Comparison of ENCODE assay signal across 21 cellular contexts in the genomic region with DNA sequence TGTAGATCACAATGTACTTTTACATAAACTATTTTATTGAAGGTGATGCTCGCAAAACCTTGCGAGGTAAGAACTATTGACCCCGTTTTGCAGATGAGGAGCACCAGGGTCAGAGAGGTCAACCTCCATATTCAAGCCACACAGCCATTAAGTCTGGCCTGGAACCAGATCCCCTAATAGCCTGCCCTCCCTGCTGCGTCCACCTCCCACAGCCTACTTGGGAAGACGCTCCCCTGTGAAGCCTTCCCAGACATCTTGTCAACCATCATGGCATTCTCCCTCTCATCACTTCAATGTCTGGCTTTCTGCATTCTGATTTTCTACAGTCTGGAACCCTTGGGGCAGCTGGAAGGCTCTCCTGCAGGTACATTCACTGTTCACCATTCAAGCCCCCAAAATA.
DNase-seq lines count a peak whose midpoint lies in the region; ATAC-seq and TF ChIP-seq lines count a peak whose summit lies in the region.
"Had no signal": no experiment of that assay in that cellular context is flagged by ENCODE, and none has a peak within 500 bp of the region (broad histone marks: within the 10 kb centered on the region; RNA-seq: fewer than 3 reads in every experiment).

No MANE protein-coding gene starts in this region.

- H2AFZ ChIP-seq in trophoblast cell (ENCODE audit: insufficient read depth, low read length, poor library complexity): no peak overlapping the region

- peak overlapping the region; percentile 12 for H3K14ac ChIP-seq in trophoblast cell (ENCODE audit: low read length)

- H3K79me2 ChIP-seq in trophoblast cell (ENCODE audit: control insufficient read depth, insufficient read depth, low read length, poor library complexity): peaks cover 6% of the 10 kb centered on the region

- H3K79me1 ChIP-seq in trophoblast cell (ENCODE audit: low read length): peaks cover 46% of the 10 kb centered on the region

- ATAC-seq in natural killer cell treated with Interleukin-12 subunit alpha and Interleukin-12 subunit beta and Interleukin-15 and Interleukin-18, amount 100 ng/mL, for 72 hours: no peak
- ATAC-seq in natural killer cell (no peak), GM21515 (IDR thresholded peaks at IDR 0.05; ENCODE audit: unreplicated experiment) (no peak)
- ATAC-seq: GM12878; naive thymus-derived CD4-positive, alpha-beta T cell; stimulated activated effector memory CD8-positive, alpha-beta T cell treated with anti-CD3 and anti-CD28 coated beads, Interleukin-12 subunit alpha, Interleukin-12 subunit beta, amount 100 ng/mL, for 72 hours had no signal

- H3K4me1 ChIP-seq in esophagus muscularis mucosa: peaks cover 20 to 26% (median 24%) of the 10 kb centered on the region in 4 donors
- H3K4me1 ChIP-seq in trophoblast cell (ENCODE audit: control insufficient read depth in 1 of 2, insufficient read depth in 2 of 2, low read length in 2 of 2): peaks cover 36 to 58% of the 10 kb centered on the region in 2 experiments

- no peak overlapping the region for H2AK5ac ChIP-seq in trophoblast cell (ENCODE audit: low read length)

- peak overlapping the region; percentile 14 for H3K18ac ChIP-seq in trophoblast cell (ENCODE audit: low read length)

- H3K4me3 ChIP-seq in esophagus muscularis mucosa (no peak overlapping the region), trophoblast cell (ENCODE audit: low read depth, low read length) (no peak overlapping the region)
- H3K4me3 ChIP-seq: GM12878, skin epidermis had no signal

- no peak overlapping the region for H3K4me3 Mint-ChIP-seq in natural killer cell treated with Interleukin-12 subunit alpha and Interleukin-12 subunit beta and Interleukin-15 and Interleukin-18, amount 100 ng/mL, for 72 hours
- H3K4me3 Mint-ChIP-seq in natural killer cell: no peak overlapping the region
- H3K4me3 Mint-ChIP-seq: activated CD4-positive, alpha-beta T cell treated with anti-CD3 and anti-CD28 coated beads, Interleukin-2, amount 10 ng/mL, durations not matched to agents 24 days and 14 days; activated naive CD4-positive, alpha-beta T cell treated with anti-CD3 and anti-CD28 coated beads, Interleukin-2, amount 10 ng/mL, durations not matched to agents 7 days and 5 days; naive thymus-derived CD4-positive, alpha-beta T cell; stimulated activated effector memory CD8-positive, alpha-beta T cell treated with anti-CD3 and anti-CD28 coated beads, Interleukin-12 subunit alpha, Interleukin-12 subunit beta, amount 100 ng/mL, for 72 hours; T-helper 2 cell treated with Interferon-gamma antibody and Interleukin-4, amounts not matched to agents 5 μg/mL and 100 μg/mL, for 36 hours had no signal

- no peak for TF ChIP-seq EP300 in esophagus muscularis mucosa (IDR thresholded peaks at IDR 0.05)

- TF ChIP-seq CTCF in natural killer cell (IDR thresholded peaks at IDR 0.05): no peak
- TF ChIP-seq CTCF in esophagus muscularis mucosa (IDR thresholded peaks at IDR 0.05): no peak

- H3K4me2 ChIP-seq in trophoblast cell (ENCODE audit: low read length): no peak overlapping the region

- H2BK12ac ChIP-seq in trophoblast cell (ENCODE audit: low read length): peak overlapping the region; percentile 3

- H3K4me1 Mint-ChIP-seq in natural killer cell treated with Interleukin-12 subunit alpha and Interleukin-12 subunit beta and Interleukin-15 and Interleukin-18, amount 100 ng/mL, for 72 hours (ENCODE audit: low read depth in 2 of 2): no peaks in the 10 kb centered on the region
- no peaks in the 10 kb centered on the region for H3K4me1 Mint-ChIP-seq in natural killer cell
- H3K4me1 Mint-ChIP-seq: activated CD4-positive, alpha-beta T cell treated with anti-CD3 and anti-CD28 coated beads, Interleukin-2, amount 10 ng/mL, durations not matched to agents 24 days and 14 days; activated naive CD4-positive, alpha-beta T cell treated with anti-CD3 and anti-CD28 coated beads, Interleukin-2, amount 10 ng/mL, durations not matched to agents 7 days and 5 days; naive thymus-derived CD4-positive, alpha-beta T cell; stimulated activated effector memory CD8-positive, alpha-beta T cell treated with anti-CD3 and anti-CD28 coated beads, Interleukin-12 subunit alpha, Interleukin-12 subunit beta, amount 100 ng/mL, for 72 hours had no signal

- H4K12ac ChIP-seq in trophoblast cell (ENCODE audit: low read depth, low read length): no peak overlapping the region

- no peaks in the 10 kb centered on the region for H3K36me3 Mint-ChIP-seq in natural killer cell treated with Interleukin-12 subunit alpha and Interleukin-12 subunit beta and Interleukin-15 and Interleukin-18, amount 100 ng/mL, for 72 hours
- no peaks in the 10 kb centered on the region for H3K36me3 Mint-ChIP-seq in natural killer cell
- H3K36me3 Mint-ChIP-seq: activated naive CD4-positive, alpha-beta T cell treated with anti-CD3 and anti-CD28 coated beads, Interleukin-2, amount 10 ng/mL, durations not matched to agents 7 days and 5 days; naive thymus-derived CD4-positive, alpha-beta T cell; stimulated activated effector memory CD8-positive, alpha-beta T cell treated with anti-CD3 and anti-CD28 coated beads, Interleukin-12 subunit alpha, Interleukin-12 subunit beta, amount 100 ng/mL, for 72 hours had no signal

- peak overlapping the region; percentile 33 for H2BK5ac ChIP-seq in trophoblast cell (ENCODE audit: low read depth, low read length, poor library complexity)

- no peak overlapping the region for H3K4ac ChIP-seq in trophoblast cell (ENCODE audit: low read depth, low read length)

- no peak for TF ChIP-seq POLR2A in esophagus muscularis mucosa (IDR thresholded peaks at IDR 0.05; ENCODE audit: low read depth)

- no peaks in the 10 kb centered on the region for H3K36me3 ChIP-seq in esophagus muscularis mucosa
- no peaks in the 10 kb centered on the region for H3K36me3 ChIP-seq in trophoblast cell (ENCODE audit: control insufficient read depth in 1 of 2, insufficient read depth in 2 of 2, low read length in 2 of 2)
- H3K36me3 ChIP-seq: WERI-Rb-1 had no signal

- no peaks in the 10 kb centered on the region for H3K9me3 Mint-ChIP-seq in natural killer cell treated with Interleukin-12 subunit alpha and Interleukin-12 subunit beta and Interleukin-15 and Interleukin-18, amount 100 ng/mL, for 72 hours
- no peaks in the 10 kb centered on the region for H3K9me3 Mint-ChIP-seq in natural killer cell
- H3K9me3 Mint-ChIP-seq: activated CD4-positive, alpha-beta T cell treated with anti-CD3 and anti-CD28 coated beads, Interleukin-2, amount 10 ng/mL, durations not matched to agents 24 days and 14 days; activated naive CD4-positive, alpha-beta T cell treated with anti-CD3 and anti-CD28 coated beads, Interleukin-2, amount 10 ng/mL, durations not matched to agents 7 days and 5 days; naive thymus-derived CD4-positive, alpha-beta T cell; stimulated activated effector memory CD8-positive, alpha-beta T cell treated with anti-CD3 and anti-CD28 coated beads, Interleukin-12 subunit alpha, Interleukin-12 subunit beta, amount 100 ng/mL, for 72 hours; T-helper 2 cell treated with Interferon-gamma antibody and Interleukin-4, amounts not matched to agents 5 μg/mL and 100 μg/mL, for 36 hours had no signal

- no peak overlapping the region for H4K8ac ChIP-seq in trophoblast cell (ENCODE audit: low read depth, low read length)

- no peak overlapping the region for H3K27ac Mint-ChIP-seq in natural killer cell treated with Interleukin-12 subunit alpha and Interleukin-12 subunit beta and Interleukin-15 and Interleukin-18, amount 100 ng/mL, for 72 hours
- H3K27ac Mint-ChIP-seq in natural killer cell: no peak overlapping the region
- H3K27ac Mint-ChIP-seq: activated CD4-positive, alpha-beta T cell treated with anti-CD3 and anti-CD28 coated beads, Interleukin-2, amount 10 ng/mL, durations not matched to agents 24 days and 14 days; activated naive CD4-positive, alpha-beta T cell treated with anti-CD3 and anti-CD28 coated beads, Interleukin-2, amount 10 ng/mL, durations not matched to agents 7 days and 5 days; naive thymus-derived CD4-positive, alpha-beta T cell; stimulated activated effector memory CD8-positive, alpha-beta T cell treated with anti-CD3 and anti-CD28 coated beads, Interleukin-12 subunit alpha, Interleukin-12 subunit beta, amount 100 ng/mL, for 72 hours; T-helper 2 cell treated with Interferon-gamma antibody and Interleukin-4, amounts not matched to agents 5 μg/mL and 100 μg/mL, for 36 hours had no signal

- no peak overlapping the region for H3K9ac ChIP-seq in trophoblast cell (ENCODE audit: low read length)

- H3K9me3 ChIP-seq in esophagus muscularis mucosa (no peaks in the 10 kb centered on the region), trophoblast cell (ENCODE audit: insufficient read depth, low read depth, low read length) (no peaks in the 10 kb centered on the region)

- no peaks in the 10 kb centered on the region for H3K27me3 ChIP-seq in esophagus muscularis mucosa
- H3K27me3 ChIP-seq in trophoblast cell (ENCODE audit: insufficient read depth, low read length): no peaks in the 10 kb centered on the region

- intact Hi-C loops in natural killer cell (cut with micrococcal nuclease): no loop called here
- intact Hi-C loops in esophagus muscularis mucosa (cut with DNase I): no loop called here

- no peak overlapping the region for H3K23ac ChIP-seq in trophoblast cell (ENCODE audit: low read length)

- peaks cover 0 to 7% of the 10 kb centered on the region in 2 donors for H3K27me3 Mint-ChIP-seq in natural killer cell treated with Interleukin-12 subunit alpha and Interleukin-12 subunit beta and Interleukin-15 and Interleukin-18, amount 100 ng/mL, for 72 hours
- H3K27me3 Mint-ChIP-seq in natural killer cell (ENCODE audit: low read depth in 2 of 2): peaks cover 0 to 6% of the 10 kb centered on the region in 2 donors
- H3K27me3 Mint-ChIP-seq: activated CD4-positive, alpha-beta T cell treated with anti-CD3 and anti-CD28 coated beads, Interleukin-2, amount 10 ng/mL, durations not matched to agents 24 days and 14 days had no signal

- H2BK120ac ChIP-seq in trophoblast cell (ENCODE audit: insufficient read depth, low read length, poor library complexity): peak overlapping the region; percentile 56

- DNase-seq in natural killer cell treated with Interleukin-12 subunit alpha and Interleukin-12 subunit beta and Interleukin-15 and Interleukin-18, amount 100 ng/mL, for 72 hours (ENCODE audit: low spot score): peak; percentile 6
- DNase-seq in natural killer cell (no peak), esophagus muscularis mucosa (ENCODE audit: extremely low spot score) (no peak), trophoblast cell (no peak), NCI-H82 treated with DMSO at 0.1 percent for 48 hours (lab: John Stamatoyannopoulos, UW; ENCODE audit: unreplicated experiment) (no peak), NCI-H526 (lab: John Stamatoyannopoulos, UW) (no peak), HCEC 1CT (no peak)
- DNase-seq: activated CD4-positive, alpha-beta T cell treated with anti-CD3 and anti-CD28 coated beads, Interleukin-2, amount 10 ng/mL, durations not matched to agents 24 days and 14 days; activated naive CD4-positive, alpha-beta T cell treated with anti-CD3 and anti-CD28 coated beads, Interleukin-2, amount 10 ng/mL, durations not matched to agents 7 days and 5 days; H7; Kasumi-1; mesendoderm; naive thymus-derived CD4-positive, alpha-beta T cell; NCI-H69; stimulated activated CD4-positive, alpha-beta T cell treated with anti-CD3 and anti-CD28 coated beads, Interleukin-2, amount 100 ng/mL, for 48 hours; WERI-Rb-1 had no signal

- WGBS in esophagus muscularis mucosa: 93% methylated on average over 5 of the region's 5 CpGs
- no CpG with 5 or more reads among the region's 5 CpGs for WGBS in trophoblast cell (ENCODE audit: extremely low coverage, insufficient coverage, insufficient read length)

- H3K27ac ChIP-seq in esophagus muscularis mucosa (replicated peaks in 1 of 4): peak overlapping the region; percentile 53 to 71 (median 62)
- peak overlapping the region; percentile 77 for H3K27ac ChIP-seq in trophoblast cell (ENCODE audit: low read depth, low read length)
- H3K27ac ChIP-seq: skin epidermis, WERI-Rb-1 had no signal

- H4K91ac ChIP-seq in trophoblast cell (ENCODE audit: low read depth, low read length): peak overlapping the region; percentile 42
